In genomic region chr6:32972353-32973143, GRCh38 we compare ENCODE assay signal across 8 cellular contexts. TPM values are rescaled to one million over a fixed set of nuclear protein-coding genes. Genes with fewer than 3 reads are reported as not detected.
DNase-seq lines count a peak whose midpoint lies in the region; ATAC-seq and TF ChIP-seq lines count a peak whose summit lies in the region.

No MANE protein-coding gene starts in this region.

- peak; percentile 85 for DNase-seq in KG1 (lab: John Stamatoyannopoulos, UW)
- DNase-seq in activated CD4-positive, alpha-beta T cell treated with anti-CD3 and anti-CD28 coated beads for 4 hours: peak; percentile 63 to 66
- DNase-seq in endothelial cell (ENCODE audit: low spot score): peak; percentile 47
- peak in 7 of 9 donors; percentile 55 to 72 (median 66) for DNase-seq in naive thymus-derived CD4-positive, alpha-beta T cell
- DNase-seq in type B pancreatic cell (ENCODE audit: extremely low spot score, unreplicated experiment): no peak
- DNase-seq in NCI-H446 treated with DMSO at 0.1 percent for 48 hours (lab: John Stamatoyannopoulos, UW): no peak

- H3K36me3 ChIP-seq in naive thymus-derived CD4-positive, alpha-beta T cell (ENCODE audit: control insufficient read depth in 2 of 3, insufficient read depth in 3 of 3, low read length in 3 of 3): peaks cover 31 to 53% (median 33%) of the 10 kb centered on the region in 3 experiments

- H3K36me3 Mint-ChIP-seq in endothelial cell (ENCODE audit: low read depth, unreplicated experiment): peaks cover 64% of the 10 kb centered on the region
- H3K36me3 Mint-ChIP-seq in naive thymus-derived CD4-positive, alpha-beta T cell: peaks cover 14 to 68% (median 37%) of the 10 kb centered on the region in 5 donors
- H3K36me3 Mint-ChIP-seq in type B pancreatic cell: peaks cover 56% of the 10 kb centered on the region

- H3K4me3 Mint-ChIP-seq in endothelial cell (ENCODE audit: unreplicated experiment) (peak overlapping the region; percentile 100), type B pancreatic cell (peak overlapping the region; percentile 95)
- peak overlapping the region; percentile 89 to 100 (median 98) for H3K4me3 Mint-ChIP-seq in naive thymus-derived CD4-positive, alpha-beta T cell

- no peaks in the 10 kb centered on the region for H3K9me3 ChIP-seq in naive thymus-derived CD4-positive, alpha-beta T cell (ENCODE audit: control insufficient read depth in 2 of 3, low read length in 3 of 3)

- peaks cover 27 to 32% of the 10 kb centered on the region in 2 donors for H3K4me1 ChIP-seq in naive thymus-derived CD4-positive, alpha-beta T cell (ENCODE audit: control insufficient read depth in 2 of 2, insufficient read depth in 2 of 2, low read length in 2 of 2)

- intact Hi-C loops in naive thymus-derived CD4-positive, alpha-beta T cell (cut with micrococcal nuclease): loop anchor here (1.0 to 5.0 kb wide), 15 partner anchors 12 to 1615 kb away; partner anchors contain the start of genes CLIC1 (in 2 of the 2), PSMB8 (in 2 of the 2), ATF6B (in 1 of the 2) and CUTA (in 1 of the 2)

- H3K27ac Mint-ChIP-seq in endothelial cell (ENCODE audit: unreplicated experiment): peak overlapping the region; percentile 97
- peak overlapping the region; percentile 78 to 100 (median 99) for H3K27ac Mint-ChIP-seq in naive thymus-derived CD4-positive, alpha-beta T cell
- H3K27ac Mint-ChIP-seq in type B pancreatic cell: peak overlapping the region; percentile 98

- H3K4me3 ChIP-seq in GM08714 (ENCODE audit: low read length): peak overlapping the region; percentile 99
- H3K4me3 ChIP-seq in naive thymus-derived CD4-positive, alpha-beta T cell (ENCODE audit: low read length): peak overlapping the region; percentile 76

- POLR2A ChIA-PET in naive thymus-derived CD4-positive, alpha-beta T cell (lab: Charles Lee): interaction anchor here (0.6 to 25.6 kb wide), 66 partner anchors 4 to 1820 kb away, joined by 3 to 638 read pairs (median 4); partner anchors contain the start of genes ATF6B, B3GALT4, BAG6 and BRD2

- ATAC-seq in naive thymus-derived CD4-positive, alpha-beta T cell: peak; percentile 0
- no peak for ATAC-seq in HG02938 (IDR thresholded peaks at IDR 0.05; ENCODE audit: unreplicated experiment)

- H3K4me1 Mint-ChIP-seq in endothelial cell (ENCODE audit: unreplicated experiment) (peaks cover 57% of the 10 kb centered on the region), type B pancreatic cell (ENCODE audit: unreplicated experiment) (peaks cover 21% of the 10 kb centered on the region)
- peaks cover 31 to 47% (median 40%) of the 10 kb centered on the region in 7 donors for H3K4me1 Mint-ChIP-seq in naive thymus-derived CD4-positive, alpha-beta T cell

- H3K27me3 ChIP-seq in naive thymus-derived CD4-positive, alpha-beta T cell (ENCODE audit: control insufficient read depth in 2 of 2, insufficient read depth in 2 of 2, low read length in 2 of 2): no peaks in the 10 kb centered on the region

- peak overlapping the region; percentile 88 for H3K27ac ChIP-seq in naive thymus-derived CD4-positive, alpha-beta T cell (ENCODE audit: low read depth, low read length)

- TF ChIP-seq CTCF in endothelial cell (IDR thresholded peaks at IDR 0.05; ENCODE audit: unreplicated experiment) (no peak), type B pancreatic cell (conservative IDR thresholded peaks at IDR 0.05) (no peak)

- peaks cover 16% of the 10 kb centered on the region for H3K27me3 Mint-ChIP-seq in endothelial cell (ENCODE audit: unreplicated experiment)
- peaks cover 0 to 5% (median 0%) of the 10 kb centered on the region in 5 donors for H3K27me3 Mint-ChIP-seq in naive thymus-derived CD4-positive, alpha-beta T cell
- H3K27me3 Mint-ChIP-seq in type B pancreatic cell: peaks cover 3% of the 10 kb centered on the region

- CTCF ChIA-PET in naive thymus-derived CD4-positive, alpha-beta T cell (lab: Charles Lee): interaction anchor here (0.7 to 14.2 kb wide), 20 partner anchors 8 to 1195 kb away, joined by 3 to 229 read pairs (median 6); partner anchors contain the start of genes HLA-DMA, HLA-DMB, PSMB8 and PSMB9

- H3K9me3 Mint-ChIP-seq in endothelial cell (ENCODE audit: unreplicated experiment) (no peaks in the 10 kb centered on the region), type B pancreatic cell (no peaks in the 10 kb centered on the region)
- H3K9me3 Mint-ChIP-seq in naive thymus-derived CD4-positive, alpha-beta T cell: peaks cover 0 to 22% (median 0%) of the 10 kb centered on the region in 11 donors

RNA-seq across cellular contexts. Expression of gene BRD2, which starts 4.2 kb away (rescaled TPM):
- total RNA-seq in endothelial cell (ENCODE audit: unreplicated experiment) (186 TPM), type B pancreatic cell (ENCODE audit: low replicate concordance) (212 and 241 TPM in 2 replicates)
- total RNA-seq in naive thymus-derived CD4-positive, alpha-beta T cell: 100 to 1,000 TPM; 275 to 391 (median 360) TPM
- 10 to 100 TPM; 33.4 to 82.6 TPM for polyA plus RNA-seq in naive thymus-derived CD4-positive, alpha-beta T cell

RNA-seq across cellular contexts. Expression of gene HLA-DMA, which starts 19.7 kb away (rescaled TPM):
- 13.0 TPM for total RNA-seq in endothelial cell (ENCODE audit: unreplicated experiment)
- total RNA-seq in naive thymus-derived CD4-positive, alpha-beta T cell: 100 to 1,000 TPM in 1 of 5 experiments, 10 to 100 TPM in 4; 12.5 to 120 (median 29.6) TPM
- polyA plus RNA-seq in naive thymus-derived CD4-positive, alpha-beta T cell: 10 to 100 TPM; 19.3 to 25.6 TPM
- 1.5 and 2.0 TPM in 2 replicates for total RNA-seq in type B pancreatic cell (ENCODE audit: low replicate concordance)

RNA-seq across cellular contexts. Expression of gene HLA-DMB, which starts 31.7 kb away (rescaled TPM):
- total RNA-seq in endothelial cell (ENCODE audit: unreplicated experiment) (1.3 TPM), type B pancreatic cell (ENCODE audit: low replicate concordance) (0.43 and 0.80 TPM in 2 replicates)
- total RNA-seq in naive thymus-derived CD4-positive, alpha-beta T cell: 10 to 100 TPM in 2 of 5 experiments, 1 to 10 TPM in 3; 7.8 to 82.5 (median 9.1) TPM
- polyA plus RNA-seq in naive thymus-derived CD4-positive, alpha-beta T cell: 10 to 100 TPM in 1 of 2 donors, 1 to 10 TPM in 1; 8.2 to 11.9 TPM

RNA-seq across cellular contexts. Expression of gene HLA-DOA, which starts 36.8 kb away (rescaled TPM):
- total RNA-seq in endothelial cell (ENCODE audit: unreplicated experiment): 7.3 TPM
- 10 to 100 TPM in 1 of 5 experiments, 1 to 10 TPM in 4; 3.0 to 10.5 (median 5.4) TPM for total RNA-seq in naive thymus-derived CD4-positive, alpha-beta T cell
- 1 to 10 TPM; 4.6 to 6.7 TPM for polyA plus RNA-seq in naive thymus-derived CD4-positive, alpha-beta T cell
- 0.52 and 2.5 TPM in 2 replicates for total RNA-seq in type B pancreatic cell (ENCODE audit: low replicate concordance)

Comparison
In these comparisons a context has a peak if more than half of its experiments do, and no peak if none do; other contexts are left out.
1. DNase-seq: peak in KG1 (single experiment), activated CD4-positive, alpha-beta T cell treated with anti-CD3 and anti-CD28 coated beads for 4 hours (2 of 2), endothelial cell (single experiment) and naive thymus-derived CD4-positive, alpha-beta T cell (7 of 9); none in type B pancreatic cell (single experiment) and NCI-H446 treated with DMSO at 0.1 percent for 48 hours (single experiment).
2. Peak in every context shown above with its lines, with median percentiles within 50 percentile points of each other: H3K27ac Mint-ChIP-seq and H3K4me3 Mint-ChIP-seq.